Comparison of ENCODE assay signal across 26 cellular contexts in genomic region chr2:26694001-26694400, GRCh38. TPM values are rescaled to one million over a fixed set of nuclear protein-coding genes. Genes with fewer than 3 reads are reported as not detected.
DNase-seq lines count a peak whose midpoint lies in the region; ATAC-seq and TF ChIP-seq lines count a peak whose summit lies in the region.
"Had no signal": no experiment of that assay in that cellular context is flagged by ENCODE, and none has a peak within 500 bp of the region (broad histone marks: within the 10 kb centered on the region; RNA-seq: fewer than 3 reads in every experiment).

No MANE protein-coding gene starts in this region.

- no peak overlapping the region for H3K27ac Mint-ChIP-seq in GM23338
- peak overlapping the region in 4 of 5 experiments; percentile 20 to 88 (median 38) for H3K27ac Mint-ChIP-seq in brain
- no peak overlapping the region for H3K27ac Mint-ChIP-seq in mesothelial cell of epicardium
- H3K27ac Mint-ChIP-seq: natural killer cell treated with Interleukin-12 subunit alpha and Interleukin-12 subunit beta and Interleukin-15 and Interleukin-18, amount 100 ng/mL, for 72 hours had no signal

- H3K27me3 ChIP-seq in GM23338 (ENCODE audit: insufficient read depth) = peaks cover 46% of the 10 kb centered on the region
- H3K27me3 ChIP-seq in rectal smooth muscle tissue (ENCODE audit: control insufficient read depth, insufficient read depth, low read length) = peaks cover 5% of the 10 kb centered on the region

- H2AFZ ChIP-seq in GM23338 = no peak overlapping the region

- H3K36me3 Mint-ChIP-seq in GM23338 (ENCODE audit: low read depth) = no peaks in the 10 kb centered on the region; the same call in 2 of the 3 replicates
- peaks cover 4% of the 10 kb centered on the region for H3K36me3 Mint-ChIP-seq in brain
- H3K36me3 Mint-ChIP-seq in mesothelial cell of epicardium = no peaks in the 10 kb centered on the region
- H3K36me3 Mint-ChIP-seq: CD14-positive monocyte had no signal

- H3K79me2 ChIP-seq in GM23338 (replicated peaks; ENCODE audit: insufficient read depth) = no peaks in the 10 kb centered on the region

- peaks cover 8% of the 10 kb centered on the region for H3K4me1 Mint-ChIP-seq in GM23338
- peaks cover 46% of the 10 kb centered on the region for H3K4me1 Mint-ChIP-seq in brain
- peaks cover 14% of the 10 kb centered on the region for H3K4me1 Mint-ChIP-seq in mesothelial cell of epicardium

- peak overlapping the region; percentile 81; the same call in 1 of the 2 replicates for H3K4me2 ChIP-seq in GM23338

- H3K9ac ChIP-seq in rectal smooth muscle tissue (ENCODE audit: low read length) = no peak overlapping the region
- H3K9ac ChIP-seq: SK-N-SH had no signal

- H3K9me2 ChIP-seq in GM23338 (ENCODE audit: insufficient read depth) = no peaks in the 10 kb centered on the region
- H3K9me2 ChIP-seq: SK-N-SH had no signal

- H3F3A ChIP-seq in GM23338 (replicated peaks; ENCODE audit: low read depth) = peaks cover 6% of the 10 kb centered on the region; the same call in 1 of the 2 replicates

- TF ChIP-seq CTCF in GM23338 (conservative IDR thresholded peaks at IDR 0.05; ENCODE audit: low read depth in 2 of 2) = no peak
- TF ChIP-seq CTCF in brain (conservative IDR thresholded peaks at IDR 0.05) = no peak
- no peak for TF ChIP-seq CTCF in mesothelial cell of epicardium (IDR thresholded peaks at IDR 0.05; ENCODE audit: unreplicated experiment)
- no peak for TF ChIP-seq CTCF in GM13977 (IDR thresholded peaks at IDR 0.05; ENCODE audit: extremely low read depth, insufficient read depth, missing control alignments)

- H3K27ac ChIP-seq in GM23338 (ENCODE audit: low read depth) (no peak overlapping the region), rectal smooth muscle tissue (ENCODE audit: low read depth, low read length) (no peak overlapping the region)

- peaks cover 2% of the 10 kb centered on the region for H4K20me1 ChIP-seq in GM23338 (replicated peaks; ENCODE audit: insufficient read depth)

- peak overlapping the region; percentile 60 for H3K4me3 Mint-ChIP-seq in GM23338
- peak overlapping the region; percentile 77 to 91 (median 81) for H3K4me3 Mint-ChIP-seq in brain
- H3K4me3 Mint-ChIP-seq in mesothelial cell of epicardium = peak overlapping the region; percentile 57
- H3K4me3 Mint-ChIP-seq: natural killer cell treated with Interleukin-12 subunit alpha and Interleukin-12 subunit beta and Interleukin-15 and Interleukin-18, amount 100 ng/mL, for 72 hours had no signal

- H3K27me3 Mint-ChIP-seq in GM23338 (ENCODE audit: insufficient read depth, low read depth, poor library complexity) (peaks cover 48% of the 10 kb centered on the region), brain (peaks cover 45% of the 10 kb centered on the region), mesothelial cell of epicardium (ENCODE audit: low read depth) (peaks cover 42% of the 10 kb centered on the region)

- H3K36me3 ChIP-seq in GM23338 (ENCODE audit: insufficient read depth) (no peaks in the 10 kb centered on the region), rectal smooth muscle tissue (ENCODE audit: control insufficient read depth, insufficient read depth, low read length) (no peaks in the 10 kb centered on the region)
- H3K36me3 ChIP-seq: MG63 had no signal

- DNase-seq in GM23338 (ENCODE audit: low spot score) = no peak
- DNase-seq in mesothelial cell of epicardium (ENCODE audit: low spot score in 2 of 2, unreplicated experiment in 2 of 2) = no peak
- no peak for DNase-seq in stimulated activated CD4-positive, alpha-beta T cell treated with anti-CD3 and anti-CD28 coated beads, Interleukin-12 subunit alpha, Interleukin-12 subunit beta, amount 100 ng/mL, for 4 hours
- no peak for DNase-seq in GM13977 (ENCODE audit: low spot score)
- DNase-seq: activated CD4-positive, alpha-beta T cell treated with anti-CD3 and anti-CD28 coated beads, Interleukin-2, amount 50 U/mL, for 48 hours; activated CD4-positive, CD25-positive, alpha-beta regulatory T cell; left colon; MG63; NCI-H524 treated with DMSO at 0.1 percent for 48 hours; stimulated activated CD4-positive, alpha-beta T cell treated with anti-CD3 and anti-CD28 coated beads, Interleukin-4, amount 100 ng/mL, for 1 hour; stimulated activated naive CD8-positive, alpha-beta T cell treated with anti-CD3 and anti-CD28 coated beads, Interleukin-15, Interleukin-2, amounts not matched to agents 100 U/mL and 50 U/mL, for 24 hours; T-helper 9 cell had no signal

- in situ Hi-C loops in GM13977 (cut with MboI; ENCODE audit: low pct_unique_long_range_greater_than_20kb, low sequenced_read_pairs, unreplicated experiment) = no loop called here

- H3K9me3 Mint-ChIP-seq in GM23338 (no peaks in the 10 kb centered on the region; the same call in 2 of the 3 replicates), brain (no peaks in the 10 kb centered on the region), mesothelial cell of epicardium (no peaks in the 10 kb centered on the region)
- H3K9me3 Mint-ChIP-seq: natural killer cell treated with Interleukin-12 subunit alpha and Interleukin-12 subunit beta and Interleukin-15 and Interleukin-18, amount 100 ng/mL, for 72 hours had no signal

- H3K4me1 ChIP-seq in GM23338 (ENCODE audit: insufficient read depth) (no peaks in the 10 kb centered on the region), rectal smooth muscle tissue (ENCODE audit: control insufficient read depth, insufficient read depth, low read length) (peaks cover 15% of the 10 kb centered on the region)

- H3K4me3 ChIP-seq in GM23338 = peak overlapping the region; percentile 62; the same call in 1 of the 2 replicates
- peak overlapping the region; percentile 62 for H3K4me3 ChIP-seq in rectal smooth muscle tissue (ENCODE audit: low read length)
- H3K4me3 ChIP-seq: K562, MG63 had no signal

- no peak for ATAC-seq in GM23338
- ATAC-seq in HG03469 (IDR thresholded peaks at IDR 0.05; ENCODE audit: unreplicated experiment) = no peak
- ATAC-seq in HG03571 (IDR thresholded peaks at IDR 0.05; ENCODE audit: unreplicated experiment) = no peak
- ATAC-seq: K562; left colon; natural killer cell treated with Interleukin-12 subunit alpha and Interleukin-12 subunit beta and Interleukin-15 and Interleukin-18, amount 100 ng/mL, for 72 hours; stimulated activated naive CD8-positive, alpha-beta T cell treated with anti-CD3 and anti-CD28 coated beads, Interleukin-15, Interleukin-2, amounts not matched to agents 100 U/mL and 50 U/mL, for 24 hours had no signal

TF ChIP-seq in GM23338, 12 proteins besides CTCF, POLR2A, EP300 and RAD21 (continues in another document):
- TF ChIP-seq ZNF331 (CRISPR knock-in tag; IDR thresholded peaks at IDR 0.05; ENCODE audit: low read depth) (no peak), EZH2phosphoT487 (IDR thresholded peaks at IDR 0.05; ENCODE audit: unreplicated experiment) (no peak), JUNB (IDR thresholded peaks at IDR 0.05; ENCODE audit: unreplicated experiment) (no peak), STAT1 (IDR thresholded peaks at IDR 0.05; ENCODE audit: unreplicated experiment) (no peak), NANOG (IDR thresholded peaks at IDR 0.05; ENCODE audit: borderline replicate concordance) (no peak), ZNF114 (CRISPR knock-in tag; IDR thresholded peaks at IDR 0.05) (no peak), CREB1 (CRISPR knock-in tag; IDR thresholded peaks at IDR 0.05; ENCODE audit: low read depth) (no peak), EZH2 (IDR thresholded peaks at IDR 0.05; ENCODE audit: low read depth, unreplicated experiment) (no peak), REST (IDR thresholded peaks at IDR 0.05; ENCODE audit: unreplicated experiment) (no peak)

RNA-seq across cellular contexts. Expression of gene KCNK3, which starts 1.5 kb away (rescaled TPM):
- 0.19 TPM in 1 of 2 replicates, not detected in the other for total RNA-seq in GM23338 (2014; rRNA removed; shearing (Covaris generic))
- not detected in 2 replicates for polyA plus RNA-seq in GM23338 (2016; fragmentation: Nextera tagmentation; extraction: Ambion mirVana)
- polyA plus RNA-seq in brain (ENCODE audit: insufficient read depth, low read depth, low replicate concordance) = 6.8 TPM
- 6.3 to 6.9 TPM (median 6.6 TPM) in 3 replicates for total RNA-seq in mesothelial cell of epicardium
- total RNA-seq: bronchial epithelial cell; endothelial cell of umbilical vein; natural killer cell treated with Interleukin-12 subunit alpha and Interleukin-12 subunit beta and Interleukin-15 and Interleukin-18, amount 100 ng/mL, for 72 hours had no signal
- polyA plus RNA-seq: CD14-positive monocyte, endothelial cell of umbilical vein had no signal

RNA-seq across cellular contexts. Expression of gene CIB4, which starts 52.8 kb away (rescaled TPM):
- total RNA-seq in GM23338 (2014; rRNA removed; shearing (Covaris generic)) = not detected in 2 replicates
- polyA plus RNA-seq in GM23338 (2016; fragmentation: Nextera tagmentation; extraction: Ambion mirVana) (not detected in 2 replicates), brain (ENCODE audit: insufficient read depth, low read depth, low replicate concordance) (not detected)
- not detected in 3 replicates for total RNA-seq in mesothelial cell of epicardium
- total RNA-seq: bronchial epithelial cell; endothelial cell of umbilical vein; K562; left colon; mesenteric fat pad; natural killer cell treated with Interleukin-12 subunit alpha and Interleukin-12 subunit beta and Interleukin-15 and Interleukin-18, amount 100 ng/mL, for 72 hours; renal cortical epithelial cell; RPMI7951; ureter had no signal
- polyA plus RNA-seq: CD14-positive monocyte, endothelial cell of umbilical vein, K562, SK-N-SH had no signal

Comparison
In these comparisons a context has a peak if more than half of its experiments do, and no peak if none do; other contexts are left out.
1. H3K27ac Mint-ChIP-seq: peak in brain (4 of 5); none in GM23338 (single experiment) and mesothelial cell of epicardium (single experiment).
2. Peak in every context shown above with its lines, with median percentiles within 50 percentile points of each other: H3K4me3 Mint-ChIP-seq.